ENCODE assay signal across 8 cellular contexts in genomic region chr11:10807629-10808552, GRCh38. TPM values are rescaled to one million over a fixed set of nuclear protein-coding genes. Genes with fewer than 3 reads are reported as not detected.
A peak's percentile ranks its signal among the peaks of the same experiment; 100 is the strongest.
DNase-seq lines count a peak whose midpoint lies in the region; ATAC-seq and TF ChIP-seq lines count a peak whose summit lies in the region.

No MANE protein-coding gene starts in this region.

- H3K27ac ChIP-seq in C4-2B (peak overlapping the region; percentile 100), right lobe of liver (peak overlapping the region; percentile 95 to 99 (median 97))

- 1% methylated on average over 29 of the region's 71 CpGs for WGBS in right lobe of liver (ENCODE audit: insufficient coverage, low coverage, low lambda C conversion rate, missing lambda C conversion rate)

- peaks cover 16 to 41% (median 36%) of the 10 kb centered on the region in 4 donors for H3K36me3 ChIP-seq in right lobe of liver

- no peaks in the 10 kb centered on the region for H3K27me3 ChIP-seq in right lobe of liver

- H3K4me1 ChIP-seq in right lobe of liver: peaks cover 0 to 23% (median 10%) of the 10 kb centered on the region in 4 donors

- TF ChIP-seq CTCF in C4-2B (conservative IDR thresholded peaks at IDR 0.05): no peak
- TF ChIP-seq CTCF in LNCaP clone FGC (IDR thresholded peaks at IDR 0.05; ENCODE audit: control insufficient read depth, extremely low read depth, insufficient read depth): no peak
- TF ChIP-seq CTCF in right lobe of liver (IDR thresholded peaks at IDR 0.05): no peak

- H3K4me1 Mint-ChIP-seq in activated CD4-positive, alpha-beta T cell treated with anti-CD3 and anti-CD28 coated beads, Interleukin-2, amount 10 ng/mL, durations not matched to agents 7 days and 5 days: peaks cover 51% of the 10 kb centered on the region

- H3K9me3 ChIP-seq in right lobe of liver: no peaks in the 10 kb centered on the region

- TF ChIP-seq POLR2A in right lobe of liver (IDR thresholded peaks at IDR 0.05): no peak

- peaks cover 3% of the 10 kb centered on the region for H3K27me3 Mint-ChIP-seq in activated CD4-positive, alpha-beta T cell treated with anti-CD3 and anti-CD28 coated beads, Interleukin-2, amount 10 ng/mL, durations not matched to agents 7 days and 5 days

- H3K4me3 ChIP-seq in LNCaP clone FGC (ENCODE audit: low read depth, low read length) (peak overlapping the region; percentile 97), right lobe of liver (peak overlapping the region; percentile 83 to 98 (median 85))

- no peaks in the 10 kb centered on the region for H3K9me3 Mint-ChIP-seq in activated CD4-positive, alpha-beta T cell treated with anti-CD3 and anti-CD28 coated beads, Interleukin-2, amount 10 ng/mL, durations not matched to agents 7 days and 5 days

- intact Hi-C loops in right lobe of liver (cut with DNase I): no loop called here

- peak; percentile 8 for ATAC-seq in GM21381 (IDR thresholded peaks at IDR 0.05; ENCODE audit: unreplicated experiment)
- peak; percentile 15 to 33 (median 29) for ATAC-seq in right lobe of liver

- peaks cover 52% of the 10 kb centered on the region for H3K36me3 Mint-ChIP-seq in activated CD4-positive, alpha-beta T cell treated with anti-CD3 and anti-CD28 coated beads, Interleukin-2, amount 10 ng/mL, durations not matched to agents 7 days and 5 days (ENCODE audit: low read depth)

- POLR2A ChIA-PET in activated CD4-positive, alpha-beta T cell treated with anti-CD3 and anti-CD28 coated beads, Interleukin-2, amount 10 ng/mL, durations not matched to agents 7 days and 5 days (lab: Charles Lee): interaction anchor here (1.2 to 2.9 kb wide), 5 partner anchors 9 to 126 kb away, joined by 3 to 22 read pairs (median 9); partner anchors contain the start of gene ZBED5

- H3K27ac Mint-ChIP-seq in activated CD4-positive, alpha-beta T cell treated with anti-CD3 and anti-CD28 coated beads, Interleukin-2, amount 10 ng/mL, durations not matched to agents 7 days and 5 days: peak overlapping the region; percentile 100

- CTCF ChIA-PET in activated CD4-positive, alpha-beta T cell treated with anti-CD3 and anti-CD28 coated beads, Interleukin-2, amount 10 ng/mL, durations not matched to agents 7 days and 5 days (lab: Charles Lee): interaction anchor here (0.7 to 3.2 kb wide), 6 partner anchors 11 to 59 kb away, joined by 3 to 28 read pairs (median 4); partner anchors contain the start of gene ZBED5

- DNase-seq in LNCaP clone FGC (ENCODE audit: low read depth): no peak
- DNase-seq in activated CD4-positive, alpha-beta T cell treated with anti-CD3 and anti-CD28 coated beads, Interleukin-2, amount 10 ng/mL, durations not matched to agents 7 days and 5 days: peak; percentile 47
- DNase-seq in dermis blood vessel endothelial cell: peak; percentile 68
- DNase-seq in right lobe of liver: peak; percentile 71 to 78 (median 72)
- DNase-seq in stimulated activated CD4-positive, alpha-beta T cell treated with anti-CD3 and anti-CD28 coated beads, Interleukin-4, amount 100 ng/mL, for 24 hours: peak; percentile 50
- DNase-seq in DMS114 treated with DMSO at 0.1 percent for 48 hours (lab: John Stamatoyannopoulos, UW; ENCODE audit: unreplicated experiment): no peak

- H3K4me3 Mint-ChIP-seq in activated CD4-positive, alpha-beta T cell treated with anti-CD3 and anti-CD28 coated beads, Interleukin-2, amount 10 ng/mL, durations not matched to agents 7 days and 5 days: peak overlapping the region; percentile 95

RNA-seq across cellular contexts. Expression of gene EIF4G2, which starts 0.8 kb away (rescaled TPM):
- total RNA-seq in activated CD4-positive, alpha-beta T cell treated with anti-CD3 and anti-CD28 coated beads, Interleukin-2, amount 10 ng/mL, durations not matched to agents 7 days and 5 days: 100 to 1,000 TPM; 650 to 817 TPM
- total RNA-seq in dermis blood vessel endothelial cell (646 and 1,063 TPM in 2 replicates), right lobe of liver (100 to 1,000 TPM; 229 to 373 (median 302) TPM)

RNA-seq across cellular contexts. Expression of gene ZBED5, which starts 50.0 kb away (rescaled TPM):
- 10 to 100 TPM; 57.1 to 57.5 TPM for total RNA-seq in activated CD4-positive, alpha-beta T cell treated with anti-CD3 and anti-CD28 coated beads, Interleukin-2, amount 10 ng/mL, durations not matched to agents 7 days and 5 days
- total RNA-seq in dermis blood vessel endothelial cell (13.6 and 18.7 TPM in 2 replicates), right lobe of liver (10 to 100 TPM in 2 of 6 experiments, 1 to 10 TPM in 4; 7.0 to 11.7 (median 8.7) TPM)

RNA-seq across cellular contexts. Expression of gene CTR9, which starts 56.8 kb away (rescaled TPM):
- total RNA-seq in activated CD4-positive, alpha-beta T cell treated with anti-CD3 and anti-CD28 coated beads, Interleukin-2, amount 10 ng/mL, durations not matched to agents 7 days and 5 days: 10 to 100 TPM; 45.3 to 47.0 TPM
- total RNA-seq in dermis blood vessel endothelial cell: 35.4 and 48.3 TPM in 2 replicates
- total RNA-seq in right lobe of liver: 10 to 100 TPM; 15.9 to 38.9 (median 20.0) TPM

Comparison
In these comparisons a context has a peak if more than half of its experiments do, and no peak if none do; other contexts are left out.
1. DNase-seq: peak in activated CD4-positive, alpha-beta T cell treated with anti-CD3 and anti-CD28 coated beads, Interleukin-2, amount 10 ng/mL, durations not matched to agents 7 days and 5 days (single experiment), dermis blood vessel endothelial cell (single experiment), right lobe of liver (3 of 3) and stimulated activated CD4-positive, alpha-beta T cell treated with anti-CD3 and anti-CD28 coated beads, Interleukin-4, amount 100 ng/mL, for 24 hours (single experiment); none in LNCaP clone FGC (single experiment) and DMS114 treated with DMSO at 0.1 percent for 48 hours (single experiment).